Comparison of ENCODE assay signal across 10 cellular contexts in the genomic region with DNA sequence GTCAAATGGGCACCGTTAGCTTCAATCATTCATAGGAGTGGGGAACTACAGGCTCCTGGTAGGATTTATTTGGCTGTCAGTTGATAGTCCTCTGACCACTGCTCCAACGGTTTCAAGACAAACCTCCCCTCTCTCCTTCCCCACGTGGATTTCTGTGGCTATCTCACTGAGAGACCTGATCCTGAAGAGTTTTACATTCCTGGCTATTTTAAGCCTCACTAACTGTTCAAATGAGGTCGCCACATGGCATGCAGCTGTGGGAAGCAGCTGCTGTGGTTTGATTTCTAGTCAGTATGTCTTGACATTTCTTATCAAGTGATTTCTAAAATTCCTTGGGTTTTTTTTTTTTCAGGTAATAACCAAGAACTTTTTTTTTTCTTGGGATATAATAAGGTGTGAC. TPM values are rescaled to one million over a fixed set of nuclear protein-coding genes. Genes with fewer than 3 reads are reported as not detected.
A peak's percentile ranks its signal among the peaks of the same experiment; 100 is the strongest.
DNase-seq lines count a peak whose midpoint lies in the region; ATAC-seq and TF ChIP-seq lines count a peak whose summit lies in the region.
"Had no signal": no experiment of that assay in that cellular context is flagged by ENCODE, and none has a peak within 500 bp of the region (broad histone marks: within the 10 kb centered on the region; RNA-seq: fewer than 3 reads in every experiment).

No MANE protein-coding gene starts in this region.

- H3K9me3 Mint-ChIP-seq in activated T-helper 17 cell treated with anti-CD3 and anti-CD28 coated beads, Interleukin-2, amount 50 U/mL, for 72 hours = no peaks in the 10 kb centered on the region

- peaks cover 41% of the 10 kb centered on the region for H3K4me1 Mint-ChIP-seq in activated T-helper 17 cell treated with anti-CD3 and anti-CD28 coated beads, Interleukin-2, amount 50 U/mL, for 72 hours

- no peaks in the 10 kb centered on the region for H3K36me3 Mint-ChIP-seq in activated T-helper 17 cell treated with anti-CD3 and anti-CD28 coated beads, Interleukin-2, amount 50 U/mL, for 72 hours (ENCODE audit: low read depth)

- ATAC-seq in activated T-helper 17 cell treated with anti-CD3 and anti-CD28 coated beads, Interleukin-2, amount 50 U/mL, for 72 hours (replicated peaks) = no peak
- ATAC-seq in GM18519 (IDR thresholded peaks at IDR 0.05; ENCODE audit: low FRiP score, unreplicated experiment) = no peak

- DNase-seq in AG10803 (ENCODE audit: low read depth) = peak; percentile 79
- DNase-seq in H4 (ENCODE audit: low spot score) = peak; percentile 27
- DNase-seq in iris pigment epithelial cell (ENCODE audit: low read depth) = peak; percentile 69
- no peak for DNase-seq in NCI-H2196 treated with DMSO at 0.1 percent for 48 hours (lab: John Stamatoyannopoulos, UW; ENCODE audit: unreplicated experiment)
- DNase-seq in germinal center (ENCODE audit: low spot score) = no peak
- DNase-seq in HUDEP-2 (lab: John Stamatoyannopoulos, UW; ENCODE audit: unreplicated experiment in 76 of 76) = no peak
- DNase-seq: activated effector memory CD4-positive, alpha-beta T cell treated with anti-CD3 and anti-CD28 coated beads, Interleukin-2, amount 50 U/mL, for 16 hours; NCI-H146 had no signal

- no peaks in the 10 kb centered on the region for H3K27me3 Mint-ChIP-seq in activated T-helper 17 cell treated with anti-CD3 and anti-CD28 coated beads, Interleukin-2, amount 50 U/mL, for 72 hours

- no peak overlapping the region for H3K27ac Mint-ChIP-seq in activated T-helper 17 cell treated with anti-CD3 and anti-CD28 coated beads, Interleukin-2, amount 50 U/mL, for 72 hours

- peak overlapping the region; percentile 83 for H3K4me3 Mint-ChIP-seq in activated T-helper 17 cell treated with anti-CD3 and anti-CD28 coated beads, Interleukin-2, amount 50 U/mL, for 72 hours

- TF ChIP-seq CTCF in AG10803 (conservative IDR thresholded peaks at IDR 0.05; ENCODE audit: low read length) = no peak

- no peak overlapping the region for H3K4me3 ChIP-seq in AG10803 (ENCODE audit: low read length)

RNA-seq across cellular contexts. Expression of a gene that starts 38.3 kb away (rescaled TPM):
- total RNA-seq in H4 (2014; rRNA removed; shearing (Covaris generic)) = 2.5 and 3.2 TPM in 2 replicates
- total RNA-seq in activated T-helper 17 cell treated with anti-CD3 and anti-CD28 coated beads, Interleukin-2, amount 50 U/mL, for 72 hours = 10 to 100 TPM in 1 of 2 donors, 1 to 10 TPM in 1; 3.6 to 13.0 TPM

Comparison
In these comparisons a context has a peak if more than half of its experiments do, and no peak if none do; other contexts are left out.
1. DNase-seq: peak in AG10803 (single experiment), H4 (single experiment) and iris pigment epithelial cell (single experiment); none in NCI-H2196 treated with DMSO at 0.1 percent for 48 hours (single experiment), germinal center (single experiment) and HUDEP-2 (0 of 76).